11 cellular contexts compared by ENCODE assay signal in genomic region chr19:3335431-3336350, GRCh38. TPM values are rescaled to one million over a fixed set of nuclear protein-coding genes. Genes with fewer than 3 reads are reported as not detected.
A peak's percentile ranks its signal among the peaks of the same experiment; 100 is the strongest.
DNase-seq lines count a peak whose midpoint lies in the region; ATAC-seq and TF ChIP-seq lines count a peak whose summit lies in the region.
"Had no signal": no experiment of that assay in that cellular context is flagged by ENCODE, and none has a peak within 500 bp of the region (broad histone marks: within the 10 kb centered on the region; RNA-seq: fewer than 3 reads in every experiment).

No MANE protein-coding gene starts in this region.

- H3K27ac ChIP-seq in IMR-90 (ENCODE audit: insufficient read depth, low read length) (peak overlapping the region; percentile 21), mesenchymal stem cell (ENCODE audit: low read length, poor library complexity, severe bottlenecking) (peak overlapping the region; percentile 52), thyroid gland (peak overlapping the region; percentile 74 to 92 (median 83))

- peaks cover 24% of the 10 kb centered on the region for H3K4me1 ChIP-seq in IMR-90 (ENCODE audit: control insufficient read depth, insufficient read depth, low read length)
- peaks cover 28% of the 10 kb centered on the region for H3K4me1 ChIP-seq in mesenchymal stem cell (ENCODE audit: control insufficient read depth, insufficient read depth, low read depth, low read length)
- H3K4me1 ChIP-seq in thyroid gland = peaks cover 42 to 68% of the 10 kb centered on the region in 2 donors

- H2BK120ac ChIP-seq in IMR-90 (ENCODE audit: low read depth, low read length) (peak overlapping the region; percentile 69), mesenchymal stem cell (ENCODE audit: low read depth, low read length) (peak overlapping the region; percentile 98)

- no TSS peak for BruUV-seq in IMR-90 (replicated peaks; lab: Mats Ljungman, UMichigan)

- POLR2A ChIA-PET in IMR-90 (lab: Charles Lee; ENCODE audit: unreplicated experiment) = interaction anchor here (0.5 kb wide), 1 partner anchor 28 kb away, joined by 6 read pairs; no protein-coding TSS in a partner anchor

- H2AK9ac ChIP-seq in IMR-90 (replicated peaks; ENCODE audit: low read depth, low read length, poor library complexity) = peak overlapping the region; percentile 63

- H3K36me3 ChIP-seq in IMR-90 (ENCODE audit: control insufficient read depth, insufficient read depth, low read length) (no peaks in the 10 kb centered on the region), mesenchymal stem cell (ENCODE audit: control insufficient read depth in 1 of 2, insufficient read depth in 2 of 2, low read depth in 1 of 2, low read length in 2 of 2) (no peaks in the 10 kb centered on the region), thyroid gland (no peaks in the 10 kb centered on the region)

- H3K79me1 ChIP-seq in IMR-90 (ENCODE audit: low read depth in 1 of 2, low read length in 2 of 2) (no peaks in the 10 kb centered on the region; a peak in 1 of 4 replicates), mesenchymal stem cell (replicated peaks; ENCODE audit: low read length, poor library complexity, severe bottlenecking) (no peaks in the 10 kb centered on the region)

- H2AK5ac ChIP-seq in IMR-90 (ENCODE audit: low read depth, low read length) (peak overlapping the region; percentile 85), mesenchymal stem cell (ENCODE audit: low read length, severe bottlenecking) (peak overlapping the region; percentile 84)

- in situ Hi-C loops in IMR-90 (cut with MboI; ENCODE audit: low sequenced_read_pairs) = no loop called here

- peak overlapping the region; percentile 28; the same call in 1 of the 2 replicates for H3K4me2 ChIP-seq in IMR-90 (ENCODE audit: low read depth, low read length)
- H3K4me2 ChIP-seq in mesenchymal stem cell (ENCODE audit: low read length, poor library complexity, severe bottlenecking) = no peak overlapping the region

- H3K4ac ChIP-seq in IMR-90 (ENCODE audit: low read depth, low read length) (peak overlapping the region; percentile 49), mesenchymal stem cell (ENCODE audit: low read depth in 1 of 2, low read length in 2 of 2) (peak overlapping the region; percentile 95 to 96)

- H3K14ac ChIP-seq in IMR-90 (replicated peaks; ENCODE audit: low read depth, low read length) (peak overlapping the region; percentile 49), mesenchymal stem cell (ENCODE audit: low read length in 2 of 2) (peak overlapping the region in 1 of 2 experiments; percentile 82)

- no peak overlapping the region for H3K56ac ChIP-seq in IMR-90 (ENCODE audit: extremely low read depth, insufficient read depth, low read length)

- H3K9me3 ChIP-seq in IMR-90 (ENCODE audit: control insufficient read depth, insufficient read depth, low read length) (no peaks in the 10 kb centered on the region), mesenchymal stem cell (ENCODE audit: control insufficient read depth, low read length) (no peaks in the 10 kb centered on the region), thyroid gland (no peaks in the 10 kb centered on the region)

- TF ChIP-seq CTCF in IMR-90 (conservative IDR thresholded peaks at IDR 0.05; ENCODE audit: low read depth, low read length) = no peak
- no peak for TF ChIP-seq CTCF in thyroid gland (IDR thresholded peaks at IDR 0.05)

- H4K5ac ChIP-seq in IMR-90 (ENCODE audit: low read depth, low read length) = peak overlapping the region; percentile 60

- TF ChIP-seq POLR2A in IMR-90 (IDR thresholded peaks at IDR 0.05; ENCODE audit: low read depth, low read length) = no peak
- TF ChIP-seq POLR2A in thyroid gland (IDR thresholded peaks at IDR 0.05) = no peak

- DNase-seq in IMR-90 (peak; percentile 57), mesenchymal stem cell (peak; percentile 78), thyroid gland (peak; percentile 74 to 79), globus pallidus (ENCODE audit: low spot score) (no peak), hippocampal formation (lab: John Stamatoyannopoulos, UW) (no peak)
- DNase-seq: GF-D8; MM.1S; naive thymus-derived CD8-positive, alpha-beta T cell had no signal

- H2BK12ac ChIP-seq in mesenchymal stem cell (ENCODE audit: low read length in 2 of 2) = peak overlapping the region; percentile 99 to 100

- peak overlapping the region; percentile 58; the same call in 2 of the 3 replicates for H2BK15ac ChIP-seq in IMR-90 (ENCODE audit: low read depth, low read length)
- H2BK15ac ChIP-seq in mesenchymal stem cell (ENCODE audit: low read depth, poor library complexity, severe bottlenecking) = peak overlapping the region; percentile 77

- intact Hi-C loops in IMR-90 (cut with micrococcal nuclease) = no loop called here
- intact Hi-C loops in thyroid gland (cut with DNase I) = no loop called here

- no peak for TF ChIP-seq RAD21 in IMR-90 (IDR thresholded peaks at IDR 0.05; ENCODE audit: low read length)

- ATAC-seq in IMR-90 (ENCODE audit: low read depth) (peak; percentile 55), esophagus mucosa (peak; percentile 10), GM18870 (IDR thresholded peaks at IDR 0.05; ENCODE audit: unreplicated experiment) (no peak), GM18909 (IDR thresholded peaks at IDR 0.05; ENCODE audit: poor library complexity, unreplicated experiment) (no peak)
- ATAC-seq: naive thymus-derived CD8-positive, alpha-beta T cell had no signal

- CTCF ChIA-PET in IMR-90 (lab: Yijun Ruan, JAX) = interaction anchor here (0.6 to 0.8 kb wide), 2 partner anchors 94 to 545 kb away, joined by 3 to 6 read pairs; no protein-coding TSS in a partner anchor

- peak overlapping the region; percentile 49 for H2BK5ac ChIP-seq in IMR-90 (ENCODE audit: low read depth, low read length, poor library complexity, severe bottlenecking)
- no peak overlapping the region for H2BK5ac ChIP-seq in mesenchymal stem cell (ENCODE audit: low read depth, low read length, poor library complexity, severe bottlenecking)

- H4K8ac ChIP-seq in IMR-90 (ENCODE audit: low read depth in 2 of 2, low read length in 2 of 2) (peak overlapping the region; percentile 17 to 37; a peak in 2 of 4 replicates), mesenchymal stem cell (ENCODE audit: low read length) (peak overlapping the region; percentile 92)

- no peaks in the 10 kb centered on the region for H4K20me1 ChIP-seq in IMR-90 (ENCODE audit: insufficient read depth, low read length)

- H2BK20ac ChIP-seq in IMR-90 (ENCODE audit: low read depth, low read length) = peak overlapping the region; percentile 48; the same call in 1 of the 2 replicates

- dilution Hi-C loops in IMR-90 (cut with HindIII; ENCODE audit: low sequenced_read_pairs, unreplicated experiment) = no loop called here

- 89% methylated on average over 7 of the region's 15 CpGs; no CpG with 5 or more reads in 1 of the 2 experiments for WGBS in IMR-90 (ENCODE audit: extremely low coverage in 2 of 2, insufficient read length in 1 of 2), 2 experiments
- 74% methylated on average over 15 of the region's 15 CpGs for WGBS in mesenchymal stem cell
- WGBS in thyroid gland, 2 donors = 48 to 66% methylated on average over 14 to 15 of the region's 15 CpGs

- H3K9ac ChIP-seq in IMR-90 (ENCODE audit: low read depth, low read length) = no peak overlapping the region
- H3K9ac ChIP-seq in mesenchymal stem cell (ENCODE audit: low read length) = peak overlapping the region; percentile 76

- no peaks in the 10 kb centered on the region; the same call in 1 of the 2 replicates for H3K27me3 ChIP-seq in IMR-90 (ENCODE audit: control insufficient read depth, insufficient read depth, low read length)
- H3K27me3 ChIP-seq in mesenchymal stem cell (ENCODE audit: control insufficient read depth in 1 of 2, insufficient read depth in 1 of 2, low read length in 2 of 2) = peaks cover 5 to 6% of the 10 kb centered on the region in 2 experiments
- H3K27me3 ChIP-seq in thyroid gland = no peaks in the 10 kb centered on the region

- peak overlapping the region; percentile 63 for H3K18ac ChIP-seq in IMR-90 (ENCODE audit: low read depth, low read length)
- H3K18ac ChIP-seq in mesenchymal stem cell (ENCODE audit: low read depth in 1 of 2, low read length in 2 of 2) = peak overlapping the region; percentile 94 to 96

- H3K23ac ChIP-seq in IMR-90 (ENCODE audit: low read depth, low read length) = no peak overlapping the region
- H3K23ac ChIP-seq in mesenchymal stem cell (ENCODE audit: low read length in 2 of 2) = no peak overlapping the region

- no peak overlapping the region for H3K4me3 ChIP-seq in IMR-90 (ENCODE audit: insufficient read depth, low read depth, low read length)
- peak overlapping the region in 1 of 2 experiments; percentile 45 for H3K4me3 ChIP-seq in mesenchymal stem cell (ENCODE audit: insufficient read depth in 1 of 2, low read depth in 1 of 2, low read length in 2 of 2)
- H3K4me3 ChIP-seq in thyroid gland (replicated peaks in 1 of 3) = no peak overlapping the region

- peaks cover 9% of the 10 kb centered on the region; the same call in 1 of the 2 replicates for H3K9me1 ChIP-seq in IMR-90 (ENCODE audit: insufficient read depth, low read length)

- peak overlapping the region; percentile 68 for H2AFZ ChIP-seq in IMR-90 (replicated peaks; ENCODE audit: low read length, poor library complexity)
- no peak overlapping the region for H2AFZ ChIP-seq in mesenchymal stem cell (ENCODE audit: low read depth, low read length)

- H4K91ac ChIP-seq in IMR-90 (ENCODE audit: insufficient read depth, low read depth, low read length) (peak overlapping the region; percentile 72), mesenchymal stem cell (ENCODE audit: low read length) (peak overlapping the region; percentile 99)

TF ChIP-seq in IMR-90, 13 proteins besides CTCF, POLR2A, EP300 and RAD21:
- TF ChIP-seq RFX5 (IDR thresholded peaks at IDR 0.05; ENCODE audit: low read depth, low read length) = no peak
- peak; percentile 85 for TF ChIP-seq CEBPB (IDR thresholded peaks at IDR 0.05; ENCODE audit: low read depth, low read length)

RNA-seq across cellular contexts. Expression of gene NFIC, which starts 30.7 kb away (rescaled TPM):
- total RNA-seq in IMR-90 (2012; rRNA removed) (21.9 and 26.9 TPM in 2 replicates), esophagus mucosa (68.2 TPM), thyroid gland (100 to 1,000 TPM in 3 of 4 donors, 10 to 100 TPM in 1; 76.2 to 183 (median 132) TPM)
- 29.2 and 32.1 TPM in 2 replicates for polyA plus RNA-seq in IMR-90 (2012; rRNA removed)
- 19.6 and 28.1 TPM in 2 replicates for polyA plus RNA-seq in IMR-90 (2012; cell fraction: cytosol; rRNA removed)
- 23.6 and 45.1 TPM in 2 replicates for polyA plus RNA-seq in IMR-90 (2012; cell fraction: nucleus; rRNA removed; ENCODE audit: low replicate concordance)
- polyA plus RNA-seq in mesenchymal stem cell (2013, experiment 1 of 2) = 101 TPM
- 98.4 TPM for polyA plus RNA-seq in mesenchymal stem cell (2013, experiment 2 of 2)

Comparison
In these comparisons a context has a peak if more than half of its experiments do, and no peak if none do; other contexts are left out.
1. ATAC-seq: peak in IMR-90 (single experiment) and esophagus mucosa (single experiment); none in GM18870 (single experiment) and GM18909 (single experiment).
2. DNase-seq: peak in IMR-90 (single experiment), mesenchymal stem cell (single experiment) and thyroid gland (2 of 2); none in globus pallidus (single experiment) and hippocampal formation (0 of 2).
3. H3K27ac ChIP-seq: peak in every context shown above with its lines; median percentile 83 in thyroid gland; 52 in mesenchymal stem cell; 21 in IMR-90.